In the genomic region with DNA sequence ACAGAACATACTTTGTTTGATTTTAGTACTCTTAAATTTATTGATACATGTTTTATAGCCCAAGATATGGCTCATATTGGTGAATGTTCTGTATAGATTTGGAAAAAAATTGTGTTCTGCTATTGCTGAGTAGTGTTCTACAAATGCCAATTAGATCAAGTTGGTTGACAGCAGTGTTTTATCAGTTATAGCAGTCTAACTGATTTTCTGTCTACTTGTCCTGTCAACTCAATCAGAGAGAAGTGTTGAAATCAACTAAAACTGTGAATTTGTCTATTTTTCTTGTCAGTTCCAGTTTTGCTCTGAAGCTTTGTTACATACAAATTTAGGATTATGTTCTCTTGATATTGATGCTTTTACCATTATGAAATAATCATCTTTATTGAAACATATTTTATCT, we compare ENCODE assay signal across 40 cellular contexts. TPM values are rescaled to one million over a fixed set of nuclear protein-coding genes. Genes with fewer than 3 reads are reported as not detected.
"Had no signal": no experiment of that assay in that cellular context is flagged by ENCODE, and none has a peak within 500 bp of the region (broad histone marks: within the 10 kb centered on the region; RNA-seq: fewer than 3 reads in every experiment).

No MANE protein-coding gene starts in this region.

- H3K4me1 ChIP-seq: adrenal gland, ascending aorta, breast epithelium had no signal

- DNase-seq: activated effector memory CD4-positive, alpha-beta T cell treated with anti-CD3 and anti-CD28 coated beads, Interleukin-2, amount 50 U/mL, for 16 hours; activated effector memory CD4-positive, alpha-beta T cell treated with Interleukin-2 at 50 U/mL for 16 hours; activated gamma-delta T cell; activated gamma-delta T cell treated with Interleukin-2 at 50 U/mL for 16 hours; activated naive CD4-positive, alpha-beta T cell; activated naive CD4-positive, alpha-beta T cell treated with anti-CD3 and anti-CD28 coated beads for 36 hours; activated naive CD4-positive, alpha-beta T cell treated with anti-CD3 and anti-CD28 coated beads, Interleukin-2, amount 10 ng/mL, durations not matched to agents 7 days and 5 days; activated naive CD4-positive, alpha-beta T cell treated with anti-CD3 and anti-CD28 coated beads, Interleukin-2, amount 50 U/mL, for 16 hours; activated naive CD4-positive, alpha-beta T cell treated with Interleukin-2 at 50 U/mL for 16 hours; activated naive CD8-positive, alpha-beta T cell treated with anti-CD3 and anti-CD28 coated beads for 36 hours; activated naive CD8-positive, alpha-beta T cell treated with anti-CD3 and anti-CD28 coated beads, Interleukin-2, amount 10 ng/mL, durations not matched to agents 7 days and 5 days; activated naive CD8-positive, alpha-beta T cell treated with anti-CD3 and anti-CD28 coated beads, Interleukin-2, amount 50 U/mL, for 24 hours; activated T-cell treated with anti-CD3 and anti-CD28 coated beads, Interleukin-2, amount 50 U/mL, for 1 hour; activated T-cell treated with anti-CD3 and anti-CD28 coated beads, Interleukin-2, amount 50 U/mL, for 24 hours; activated T-cell treated with anti-CD3 and anti-CD28 coated beads, Interleukin-2, amount 50 U/mL, for 4 hours; activated T-cell treated with anti-CD3 and anti-CD28 coated beads, Interleukin-2, amount 50 U/mL, for 48 hours; activated T-cell treated with anti-CD3 and anti-CD28 coated beads, Interleukin-2, amount 50 U/mL, for 72 hours; adrenal gland; amniotic stem cell; amygdala; anterior cingulate cortex; aorta; body of pancreas; brain microvascular endothelial cell; caudate nucleus; central memory CD4-positive, alpha-beta T cell; cerebellar nuclear complex had no signal

- ATAC-seq: activated naive CD4-positive, alpha-beta T cell treated with anti-CD3 and anti-CD28 coated beads, Interleukin-2, amount 50 U/mL, for 72 hours; activated naive CD8-positive, alpha-beta T cell treated with anti-CD3 and anti-CD28 coated beads, Interleukin-2, amount 50 U/mL, for 24 hours; activated T-cell treated with anti-CD3 and anti-CD28 coated beads, Interleukin-2, amount 50 U/mL, for 4 hours; activated T-cell treated with anti-CD3 and anti-CD28 coated beads, Interleukin-2, amount 50 U/mL, for 72 hours; activated T-helper 17 cell treated with anti-CD3 and anti-CD28 coated beads, Interleukin-2, amount 50 U/mL, for 72 hours; body of pancreas had no signal

- H3K27ac ChIP-seq: adrenal gland, body of pancreas, brain microvascular endothelial cell, breast epithelium, cardiac muscle cell had no signal

- FAIRE-seq: astrocyte, bronchial epithelial cell had no signal

- H3K27me3 ChIP-seq: adrenal gland, ascending aorta, body of pancreas, brain microvascular endothelial cell, breast epithelium, cardiac muscle cell had no signal

- H3K4me3 ChIP-seq: adrenal gland, ascending aorta, body of pancreas, breast epithelium, cardiac muscle cell had no signal

- H3K36me3 ChIP-seq: adrenal gland, ascending aorta, brain microvascular endothelial cell, breast epithelium, cardiac muscle cell had no signal

- H3K9me3 ChIP-seq: adrenal gland, ascending aorta, body of pancreas, breast epithelium had no signal

RNA-seq across cellular contexts. Expression of a gene that starts 14.7 kb away (rescaled TPM):
- total RNA-seq: activated naive CD4-positive, alpha-beta T cell treated with anti-CD3 and anti-CD28 coated beads for 36 hours; activated naive CD4-positive, alpha-beta T cell treated with anti-CD3 and anti-CD28 coated beads, Interleukin-2, amount 50 U/mL, for 72 hours; activated naive CD8-positive, alpha-beta T cell treated with anti-CD3 and anti-CD28 coated beads for 36 hours; activated naive CD8-positive, alpha-beta T cell treated with anti-CD3 and anti-CD28 coated beads, Interleukin-2, amount 10 ng/mL, durations not matched to agents 7 days and 5 days; activated T-cell treated with anti-CD3 and anti-CD28 coated beads, Interleukin-2, amount 50 U/mL, for 4 hours; activated T-cell treated with anti-CD3 and anti-CD28 coated beads, Interleukin-2, amount 50 U/mL, for 72 hours; activated T-helper 1 cell treated with anti-CD3 and anti-CD28 coated beads, Interleukin-12 subunit alpha, Interleukin-12 subunit beta, Interleukin-2, Interleukin-4 antibody, amounts not matched to agents 30 ng/mL and 10 ng/mL and 1 ng/mL, durations not matched to agents 14 hours and 24 hours and 36 hours; activated T-helper 17 cell treated with anti-CD3 and anti-CD28 coated beads, Interleukin-2, amount 50 U/mL, for 72 hours; activated T-helper 2 cell treated with anti-CD3 and anti-CD28 coated beads, Interferon-gamma antibody, Interleukin-2, Interleukin-4, amounts not matched to agents 10 μg/mL and 5 μg/mL and 100 μg/mL, durations not matched to agents 14 hours and 24 hours and 36 hours; adrenal gland; aorta; ascending aorta; astrocyte; body of pancreas; breast epithelium; bronchial epithelial cell; cardiac muscle cell; cardiac septum; cerebellum; chondrocyte had no signal
- polyA plus RNA-seq: adipose tissue, adrenal gland, aorta, cardiac muscle cell had no signal

RNA-seq across cellular contexts. Expression of a gene that starts 23.1 kb away (rescaled TPM):
- total RNA-seq: activated naive CD4-positive, alpha-beta T cell treated with anti-CD3 and anti-CD28 coated beads for 36 hours; activated naive CD4-positive, alpha-beta T cell treated with anti-CD3 and anti-CD28 coated beads, Interleukin-2, amount 50 U/mL, for 72 hours; activated naive CD8-positive, alpha-beta T cell treated with anti-CD3 and anti-CD28 coated beads for 36 hours; activated naive CD8-positive, alpha-beta T cell treated with anti-CD3 and anti-CD28 coated beads, Interleukin-2, amount 10 ng/mL, durations not matched to agents 7 days and 5 days; activated T-helper 1 cell treated with anti-CD3 and anti-CD28 coated beads, Interleukin-12 subunit alpha, Interleukin-12 subunit beta, Interleukin-2, Interleukin-4 antibody, amounts not matched to agents 30 ng/mL and 10 ng/mL and 1 ng/mL, durations not matched to agents 14 hours and 24 hours and 36 hours; bronchial epithelial cell had no signal
